In the genomic region with DNA sequence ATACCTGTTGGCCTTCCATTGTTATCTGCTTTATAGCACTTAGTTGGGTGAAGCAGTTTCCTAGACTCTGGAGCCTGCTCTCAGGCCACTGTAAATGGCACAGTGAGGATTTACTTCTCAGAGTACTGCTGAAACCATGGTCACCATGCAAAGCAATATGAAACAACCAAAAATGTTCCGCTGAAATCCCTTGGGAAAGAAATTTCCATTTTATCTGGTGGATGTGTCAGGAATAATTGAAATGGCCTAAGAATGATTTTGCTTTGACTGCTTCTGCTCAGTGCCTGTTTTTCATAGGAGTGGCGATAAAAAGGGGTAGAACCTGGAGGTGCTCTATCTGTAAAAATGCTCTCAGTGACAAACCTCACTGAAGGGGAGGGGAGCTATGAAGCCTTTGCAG, we compare ENCODE assay signal across 31 cellular contexts.
"Had no signal": no experiment of that assay in that cellular context is flagged by ENCODE, and none has a peak within 500 bp of the region (broad histone marks: within the 10 kb centered on the region; RNA-seq: fewer than 3 reads in every experiment).

No MANE protein-coding gene starts in this region.

- ATAC-seq: activated naive CD4-positive, alpha-beta T cell treated with anti-CD3 and anti-CD28 coated beads, Interleukin-2, amount 50 U/mL, for 72 hours; activated naive CD8-positive, alpha-beta T cell treated with anti-CD3 and anti-CD28 coated beads, Interleukin-2, amount 50 U/mL, for 24 hours; activated T-cell treated with anti-CD3 and anti-CD28 coated beads, Interleukin-2, amount 50 U/mL, for 4 hours; activated T-cell treated with anti-CD3 and anti-CD28 coated beads, Interleukin-2, amount 50 U/mL, for 72 hours; activated T-helper 17 cell treated with anti-CD3 and anti-CD28 coated beads, Interleukin-2, amount 50 U/mL, for 72 hours; body of pancreas had no signal

- H3K27me3 ChIP-seq: adrenal gland, ascending aorta, body of pancreas, brain microvascular endothelial cell, breast epithelium, cardiac muscle cell had no signal

- H3K27ac ChIP-seq: adrenal gland, ascending aorta, body of pancreas, brain microvascular endothelial cell, breast epithelium, cardiac muscle cell had no signal

- H3K9me3 ChIP-seq: adrenal gland, ascending aorta, body of pancreas, breast epithelium had no signal

- H3K36me3 ChIP-seq: adrenal gland, ascending aorta, brain microvascular endothelial cell, breast epithelium, cardiac muscle cell had no signal

- H3K4me3 ChIP-seq: adrenal gland, ascending aorta, body of pancreas, breast epithelium, cardiac muscle cell had no signal

- DNase-seq: activated effector memory CD4-positive, alpha-beta T cell treated with anti-CD3 and anti-CD28 coated beads, Interleukin-2, amount 50 U/mL, for 16 hours; activated effector memory CD4-positive, alpha-beta T cell treated with Interleukin-2 at 50 U/mL for 16 hours; activated gamma-delta T cell; activated gamma-delta T cell treated with Interleukin-2 at 50 U/mL for 16 hours; activated naive CD4-positive, alpha-beta T cell; activated naive CD4-positive, alpha-beta T cell treated with anti-CD3 and anti-CD28 coated beads for 36 hours; activated naive CD4-positive, alpha-beta T cell treated with anti-CD3 and anti-CD28 coated beads, Interleukin-2, amount 10 ng/mL, durations not matched to agents 7 days and 5 days; activated naive CD4-positive, alpha-beta T cell treated with anti-CD3 and anti-CD28 coated beads, Interleukin-2, amount 50 U/mL, for 16 hours; activated naive CD4-positive, alpha-beta T cell treated with Interleukin-2 at 50 U/mL for 16 hours; activated naive CD8-positive, alpha-beta T cell treated with anti-CD3 and anti-CD28 coated beads for 36 hours; activated naive CD8-positive, alpha-beta T cell treated with anti-CD3 and anti-CD28 coated beads, Interleukin-2, amount 10 ng/mL, durations not matched to agents 7 days and 5 days; activated naive CD8-positive, alpha-beta T cell treated with anti-CD3 and anti-CD28 coated beads, Interleukin-2, amount 50 U/mL, for 24 hours; activated T-cell treated with anti-CD3 and anti-CD28 coated beads, Interleukin-2, amount 50 U/mL, for 24 hours; activated T-cell treated with anti-CD3 and anti-CD28 coated beads, Interleukin-2, amount 50 U/mL, for 4 hours; activated T-cell treated with anti-CD3 and anti-CD28 coated beads, Interleukin-2, amount 50 U/mL, for 48 hours; activated T-cell treated with anti-CD3 and anti-CD28 coated beads, Interleukin-2, amount 50 U/mL, for 72 hours; adrenal gland; amniotic stem cell; amygdala; anterior cingulate cortex; aorta; body of pancreas; brain microvascular endothelial cell; caudate nucleus; central memory CD4-positive, alpha-beta T cell; cerebellar nuclear complex had no signal
